8 cellular contexts compared by ENCODE assay signal in genomic region chrX:66731398-66731797, GRCh38.
DNase-seq lines count a peak whose midpoint lies in the region; ATAC-seq, FAIRE-seq and TF ChIP-seq lines count a peak whose summit lies in the region.

No MANE protein-coding gene starts in this region.

- TF ChIP-seq CTCF in D721Med (IDR thresholded peaks at IDR 0.05; ENCODE audit: insufficient read depth, missing control alignments) (peak; percentile 45), H1 (IDR thresholded peaks at IDR 0.05; ENCODE audit: control extremely low read depth in 1 of 3, insufficient read depth in 1 of 3, low read depth in 1 of 3, low read length in 3 of 3) (peak in 1 of 3 experiments; percentile 33; a peak in 2 of 4 replicates)

- H2BK120ac ChIP-seq in H1 (replicated peaks; ENCODE audit: low read depth, low read length): no peak overlapping the region

- no peak overlapping the region for H3K4me2 ChIP-seq in H1 (ENCODE audit: insufficient read depth in 1 of 2, low read depth in 2 of 2, low read length in 2 of 2)

- POLR2A ChIA-PET in H1 (lab: Charles Lee; ENCODE audit: partially characterized antibody): interaction anchor here (0.7 kb wide), 1 partner anchor 1329 kb away, joined by 3 read pairs; no protein-coding TSS in a partner anchor

- no peaks in the 10 kb centered on the region for H3K9me3 ChIP-seq in H1 (ENCODE audit: insufficient read depth in 2 of 2, low read depth in 1 of 2, low read length in 1 of 2)

- H3K4ac ChIP-seq in H1 (replicated peaks; ENCODE audit: insufficient read length, low read depth, low read length): no peak overlapping the region

- H3K79me2 ChIP-seq in H1 (ENCODE audit: control insufficient read depth in 1 of 2, insufficient read depth in 2 of 2, low read length in 2 of 2): no peaks in the 10 kb centered on the region

- H3K27ac ChIP-seq in H1 (ENCODE audit: low read depth, low read length): no peak overlapping the region

- no peak overlapping the region for H4K8ac ChIP-seq in H1 (ENCODE audit: extremely low read depth, insufficient read depth, low read length)

- no peak overlapping the region for H3K14ac ChIP-seq in H1 (ENCODE audit: insufficient read length)

- no peak for TF ChIP-seq EP300 in H1 (IDR thresholded peaks at IDR 0.05; ENCODE audit: borderline replicate concordance in 1 of 2, low read depth in 2 of 2, low read length in 2 of 2)

- no peaks in the 10 kb centered on the region for H3K36me3 ChIP-seq in H1 (ENCODE audit: control insufficient read depth in 2 of 4, insufficient read depth in 4 of 4, low read length in 3 of 4)

- H3K18ac ChIP-seq in H1 (ENCODE audit: extremely low read depth, low read length): no peak overlapping the region

- H3K56ac ChIP-seq in H1 (replicated peaks; ENCODE audit: insufficient read length, low read depth, low read length): no peak overlapping the region

- TF ChIP-seq RAD21 in H1 (IDR thresholded peaks at IDR 0.05 in 1 of 2, conservative IDR thresholded peaks at IDR 0.05 in 1 of 2; ENCODE audit: low read depth in 2 of 2, low read length in 2 of 2): peak; percentile 64 to 70

- no peak overlapping the region for H2AK5ac ChIP-seq in H1 (ENCODE audit: low read depth, low read length)

- no peaks in the 10 kb centered on the region for H3K27me3 ChIP-seq in H1 (replicated peaks in 1 of 4; ENCODE audit: control insufficient read depth in 3 of 4, extremely low read depth in 1 of 4, insufficient read depth in 3 of 4, low read length in 3 of 4)

- no peak overlapping the region for H3K23ac ChIP-seq in H1 (ENCODE audit: insufficient read length)

- peak; percentile 52 for ATAC-seq in GM19455 (IDR thresholded peaks at IDR 0.05; ENCODE audit: unreplicated experiment)

- no peak overlapping the region for H4K5ac ChIP-seq in H1 (ENCODE audit: insufficient read length, low read depth, low read length)

- no peak overlapping the region for H2BK20ac ChIP-seq in H1 (ENCODE audit: low read length)

- no peak for DNase-seq in D721Med (ENCODE audit: insufficient read length, low spot score)
- peak; percentile 8 for DNase-seq in NCI-H748 (lab: John Stamatoyannopoulos, UW; ENCODE audit: unreplicated experiment)
- no peak for DNase-seq in H1 (ENCODE audit: low read depth in 1 of 2, low spot score in 2 of 2)
- peak; percentile 3 for DNase-seq in pulmonary artery endothelial cell (ENCODE audit: low read depth, low spot score)
- DNase-seq in NCI-H2107 (lab: John Stamatoyannopoulos, UW): no peak
- DNase-seq in HuH-7 (ENCODE audit: low spot score): no peak
- no peak for DNase-seq in activated T-cell treated with anti-CD3 and anti-CD28 coated beads for 4 hours

- CTCF ChIA-PET in H1 (lab: Charles Lee; ENCODE audit: partially characterized antibody): interaction anchor here (0.6 to 1.8 kb wide), 11 partner anchors 25 to 1229 kb away, joined by 3 to 7 read pairs (median 3); no protein-coding TSS in a partner anchor

- H3K9ac ChIP-seq in H1 (replicated peaks in 1 of 4; ENCODE audit: extremely low read depth in 1 of 4, low read depth in 3 of 4, low read length in 3 of 4): no peak overlapping the region

- H2BK5ac ChIP-seq in H1 (ENCODE audit: low read depth, low read length): no peak overlapping the region

- no peak overlapping the region for H2BK15ac ChIP-seq in H1 (ENCODE audit: low read length)

- no peak overlapping the region for H2AFZ ChIP-seq in H1 (ENCODE audit: low read length)

- no peaks in the 10 kb centered on the region for H3K4me1 ChIP-seq in H1 (replicated peaks in 1 of 4; ENCODE audit: control insufficient read depth in 3 of 4, insufficient read depth in 4 of 4, low read length in 3 of 4)

- H3K23me2 ChIP-seq in H1 (ENCODE audit: low read depth, low read length): no peaks in the 10 kb centered on the region

- H2BK12ac ChIP-seq in H1 (ENCODE audit: low read depth, low read length): no peak overlapping the region

- FAIRE-seq in D721Med (lab: Jason Lieb, UNC) (no peak), H1 (lab: Jason Lieb, UNC) (no peak)

- H4K20me1 ChIP-seq in H1 (replicated peaks in 1 of 2; ENCODE audit: control insufficient read depth in 1 of 2, insufficient read depth in 2 of 2, low read length in 2 of 2): no peaks in the 10 kb centered on the region

- WGBS in H1 (ENCODE audit: extremely low coverage in 1 of 2, insufficient coverage in 1 of 2, insufficient read length in 1 of 2, insufficient replicate concordance in 2 of 2, low coverage in 1 of 2, low lambda C conversion rate in 2 of 2, missing lambda C conversion rate in 1 of 2), 2 experiments: 46% methylated on average over 2 of the region's 2 CpGs; no CpG with 5 or more reads in 1 of the 2 experiments

- no peak overlapping the region for H3K4me3 ChIP-seq in H1 (ENCODE audit: extremely low read depth in 1 of 4, insufficient read depth in 2 of 4, low read depth in 3 of 4, low read length in 4 of 4)

- no peaks in the 10 kb centered on the region for H3K79me1 ChIP-seq in H1 (ENCODE audit: low read depth, low read length)

- no peak for TF ChIP-seq POLR2A in H1 (IDR thresholded peaks at IDR 0.05; ENCODE audit: control extremely low read depth in 1 of 2, low read depth in 2 of 2, low read length in 2 of 2)

- no peak overlapping the region for H4K91ac ChIP-seq in H1 (replicated peaks; ENCODE audit: insufficient read length, low read length)

TF ChIP-seq in H1, 55 proteins besides CTCF, POLR2A, EP300 and RAD21:
- TF ChIP-seq CBX8 (IDR thresholded peaks at IDR 0.05; ENCODE audit: borderline replicate concordance, low read depth, low read length) (no peak), JUND (IDR thresholded peaks at IDR 0.05; ENCODE audit: low read length) (no peak), RXRA (IDR thresholded peaks at IDR 0.05; ENCODE audit: insufficient read depth, low read depth, low read length) (no peak), TAF7 (optimal IDR thresholded peaks at IDR 0.05; ENCODE audit: borderline replicate concordance, low read depth, low read length) (no peak), SAP30 (IDR thresholded peaks at IDR 0.05; ENCODE audit: insufficient read depth, insufficient replicate concordance, low read length) (no peak), POU5F1 (IDR thresholded peaks at IDR 0.05; ENCODE audit: low read depth, low read length) (no peak), TCF12 (IDR thresholded peaks at IDR 0.05; ENCODE audit: low read depth, low read length) (no peak), SIX5 (IDR thresholded peaks at IDR 0.05; ENCODE audit: low read depth, low read length) (no peak), CHD2 (IDR thresholded peaks at IDR 0.05; ENCODE audit: low read length) (no peak), PHF8 (conservative IDR thresholded peaks at IDR 0.05; ENCODE audit: low read depth, low read length) (no peak), GTF2F1 (IDR thresholded peaks at IDR 0.05; ENCODE audit: borderline replicate concordance, low read depth, low read length) (no peak), FOSL1 (IDR thresholded peaks at IDR 0.05; ENCODE audit: insufficient read depth, low read depth, low read length) (no peak), SIRT6 (IDR thresholded peaks at IDR 0.05; ENCODE audit: low read length) (no peak), JUN (IDR thresholded peaks at IDR 0.05; ENCODE audit: low read depth, low read length) (no peak), CEBPB (IDR thresholded peaks at IDR 0.05; ENCODE audit: low read depth, low read length) (no peak)

Comparison
In these comparisons a context has a peak if more than half of its experiments do, and no peak if none do; other contexts are left out.
1. DNase-seq: peak in NCI-H748 (single experiment) and pulmonary artery endothelial cell (single experiment); none in D721Med (single experiment), H1 (0 of 2), NCI-H2107 (single experiment), HuH-7 (single experiment) and activated T-cell treated with anti-CD3 and anti-CD28 coated beads for 4 hours (single experiment).